ENCODE assay signal across 3 cellular contexts in the genomic region with DNA sequence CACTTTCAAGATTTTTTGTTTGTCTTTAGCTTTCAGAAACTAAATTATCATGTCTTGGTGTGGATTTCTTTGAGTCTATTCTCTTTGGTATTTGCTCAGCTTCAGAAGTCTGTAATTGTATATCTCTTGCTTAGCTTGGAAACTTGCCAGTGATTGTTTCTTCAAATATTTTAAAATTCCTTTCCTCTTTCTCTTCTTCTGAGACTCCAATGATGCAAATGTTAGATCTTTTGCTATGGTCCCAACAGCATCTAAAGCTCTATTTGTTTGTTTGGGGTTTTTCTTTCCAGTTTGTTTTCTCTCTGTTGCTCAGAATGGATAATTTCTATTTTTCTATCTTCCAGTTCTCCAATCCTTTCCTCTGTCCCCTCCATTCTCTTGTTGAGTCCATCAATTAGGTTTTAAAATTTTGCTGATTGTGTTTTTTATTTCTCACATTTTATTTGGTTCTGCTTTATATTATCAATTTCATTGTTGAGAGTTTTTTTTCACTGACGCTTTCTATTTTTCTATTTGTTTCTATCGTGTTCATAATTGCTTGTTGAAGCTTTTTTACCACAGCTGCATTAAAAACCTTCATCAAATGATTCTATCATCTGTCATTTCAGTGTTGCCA.
TF ChIP-seq lines count a peak whose summit lies in the region.

No MANE protein-coding gene starts in this region.

TF ChIP-seq in HepG2, 621 proteins besides CTCF, POLR2A, EP300 and RAD21:
- TF ChIP-seq ZNF724P (CRISPR knock-in tag; IDR thresholded peaks at IDR 0.05; ENCODE audit: borderline replicate concordance) (no peak), MAFK (conservative IDR thresholded peaks at IDR 0.05 in 1 of 2, IDR thresholded peaks at IDR 0.05 in 1 of 2; ENCODE audit: low read length in 2 of 2) (peak; percentile 65 to 77), MAFF (IDR thresholded peaks at IDR 0.05; ENCODE audit: low read depth, low read length) (peak; percentile 58)

TF ChIP-seq in endothelial cell of umbilical vein, 7 proteins besides CTCF, POLR2A, EP300 and RAD21:
- TF ChIP-seq GATA2 (IDR thresholded peaks at IDR 0.05; ENCODE audit: insufficient read depth, insufficient read length, low read depth, low read length) (no peak), POLR2AphosphoS5 (IDR thresholded peaks at IDR 0.05; ENCODE audit: insufficient read depth, low read depth, low read length) (no peak), EZH2 (IDR thresholded peaks at IDR 0.05; ENCODE audit: borderline replicate concordance, low read depth, low read length, severe bottlenecking) (no peak)

TF ChIP-seq in GM12891, 5 proteins besides CTCF, POLR2A, EP300 and RAD21:
- no peak for TF ChIP-seq SPI1 (IDR thresholded peaks at IDR 0.05; ENCODE audit: low read depth, low read length)
- TF ChIP-seq POLR2AphosphoS5 (IDR thresholded peaks at IDR 0.05; ENCODE audit: low read depth, low read length): no peak
- no peak for TF ChIP-seq PAX5 (IDR thresholded peaks at IDR 0.05; ENCODE audit: insufficient read depth, low read length, severe bottlenecking)
- TF ChIP-seq POU2F2 (IDR thresholded peaks at IDR 0.05; ENCODE audit: low read depth, low read length): no peak
- TF ChIP-seq TAF1 (IDR thresholded peaks at IDR 0.05; ENCODE audit: low read depth, low read length): no peak
